ENCODE assay signal across 8 cellular contexts in the genomic region with DNA sequence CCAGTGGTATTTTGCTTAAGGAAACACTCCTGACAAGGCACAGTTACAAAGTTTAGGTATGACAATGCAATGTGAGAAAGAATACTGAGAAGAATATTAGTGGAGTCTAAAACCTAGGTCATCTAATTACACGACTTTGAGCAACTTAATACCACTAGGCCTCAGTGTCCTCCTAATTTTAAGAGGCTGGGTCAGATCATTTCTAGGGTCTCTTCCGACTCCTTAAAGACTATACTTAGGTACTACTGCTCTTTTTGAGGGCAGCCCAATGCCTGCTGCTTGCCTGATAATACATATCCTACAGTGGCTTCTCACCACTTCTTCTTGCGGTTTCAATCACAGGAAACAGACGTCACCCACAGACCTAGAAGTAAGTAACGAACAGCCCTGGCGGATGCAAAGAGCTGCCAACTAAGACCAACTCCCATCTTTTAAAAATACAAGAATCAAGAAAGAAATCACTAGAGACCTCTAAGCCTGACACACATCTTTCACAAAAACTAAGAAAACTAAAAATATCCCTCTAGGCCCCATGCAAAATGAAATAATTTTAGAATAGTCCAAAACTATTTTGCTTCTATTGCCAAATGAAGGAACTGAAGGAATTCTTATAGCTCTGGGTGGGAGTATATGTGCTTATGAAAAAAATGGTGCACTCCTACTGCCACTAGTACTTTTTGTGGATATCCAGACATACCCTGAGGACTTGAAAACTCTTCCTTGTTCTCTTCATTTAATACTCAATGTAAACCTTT. TPM values are rescaled to one million over a fixed set of nuclear protein-coding genes. Genes with fewer than 3 reads are reported as not detected.
A peak's percentile ranks its signal among the peaks of the same experiment; 100 is the strongest.
DNase-seq lines count a peak whose midpoint lies in the region; ATAC-seq and TF ChIP-seq lines count a peak whose summit lies in the region.

No MANE protein-coding gene starts in this region.

- H3K79me2 ChIP-seq in OCI-LY7 (ENCODE audit: insufficient read depth, low read depth, low read length): peaks cover 92% of the 10 kb centered on the region

- H2AFZ ChIP-seq in OCI-LY7 (ENCODE audit: low read length): no peak overlapping the region

- peak overlapping the region; percentile 39 for H3K4me3 ChIP-seq in OCI-LY7 (ENCODE audit: low read depth, low read length, poor library complexity, severe bottlenecking)

- DNase-seq in OCI-LY7 (ENCODE audit: low spot score) (peak; percentile 84), left cardiac atrium (peak; percentile 55), occipital lobe (lab: John Stamatoyannopoulos, UW) (no peak), NCI-H2107 (lab: John Stamatoyannopoulos, UW) (no peak)
- DNase-seq in activated T-helper 1 cell treated with anti-CD3 and anti-CD28 coated beads, Interleukin-12 subunit alpha, Interleukin-12 subunit beta, Interleukin-2, Interleukin-4 antibody, amounts not matched to agents 30 ng/mL and 10 ng/mL and 1 ng/mL, durations not matched to agents 14 hours and 24 hours and 36 hours (ENCODE audit: low spot score): peak; percentile 76
- DNase-seq in stimulated activated CD4-positive, alpha-beta T cell treated with anti-CD3 and anti-CD28 coated beads, TNF-alpha, amount 100 ng/mL, for 48 hours (ENCODE audit: low read depth in 3 of 3): peak in 2 of 3 donors; percentile 31 to 47

- H3K27ac ChIP-seq in OCI-LY7 (ENCODE audit: low read depth, low read length, poor library complexity, severe bottlenecking): peak overlapping the region; percentile 72

- POLR2A ChIA-PET in OCI-LY7 (lab: Charles Lee): interaction anchor here (1.7 to 5.5 kb wide), 3 partner anchors 8 to 17 kb away, joined by 5 to 43 read pairs (median 14); partner anchors contain the start of gene DIAPH1

- peaks cover 22% of the 10 kb centered on the region for H3K36me3 ChIP-seq in OCI-LY7 (ENCODE audit: insufficient read depth, low read length)

- intact Hi-C loops in OCI-LY7 (cut with micrococcal nuclease; ENCODE audit: unreplicated experiment): no loop called here
- intact Hi-C loops in activated T-helper 1 cell treated with anti-CD3 and anti-CD28 coated beads, Interleukin-12 subunit alpha, Interleukin-12 subunit beta, Interleukin-2, Interleukin-4 antibody, amounts not matched to agents 30 ng/mL and 10 ng/mL and 1 ng/mL, durations not matched to agents 14 hours and 24 hours and 36 hours (cut with micrococcal nuclease): loop anchor here (1.0 kb wide), 6 partner anchors 8 to 46 kb away; partner anchors contain the start of genes FCHSD1, HDAC3 and RELL2
- intact Hi-C loops in left cardiac atrium (cut with DNase I): no loop called here

- no peaks in the 10 kb centered on the region for H3K9me3 ChIP-seq in OCI-LY7 (ENCODE audit: low read length)

- no peaks in the 10 kb centered on the region for H3K9me3 Mint-ChIP-seq in activated T-helper 1 cell treated with anti-CD3 and anti-CD28 coated beads, Interleukin-12 subunit alpha, Interleukin-12 subunit beta, Interleukin-2, Interleukin-4 antibody, amounts not matched to agents 30 ng/mL and 10 ng/mL and 1 ng/mL, durations not matched to agents 14 hours and 24 hours and 36 hours

- H3K4me1 Mint-ChIP-seq in activated T-helper 1 cell treated with anti-CD3 and anti-CD28 coated beads, Interleukin-12 subunit alpha, Interleukin-12 subunit beta, Interleukin-2, Interleukin-4 antibody, amounts not matched to agents 30 ng/mL and 10 ng/mL and 1 ng/mL, durations not matched to agents 14 hours and 24 hours and 36 hours (ENCODE audit: low read depth): peaks cover 78% of the 10 kb centered on the region

- no TSS peak for BruUV-seq in OCI-LY7 (replicated peaks; lab: Mats Ljungman, UMichigan)

- CTCF ChIA-PET in OCI-LY7 (lab: Charles Lee; ENCODE audit: unreplicated experiment): interaction anchor here (1.0 to 1.3 kb wide), 2 partner anchors 12 to 13 kb away, joined by 3 read pairs; no protein-coding TSS in a partner anchor

- H3K4me3 Mint-ChIP-seq in activated T-helper 1 cell treated with anti-CD3 and anti-CD28 coated beads, Interleukin-12 subunit alpha, Interleukin-12 subunit beta, Interleukin-2, Interleukin-4 antibody, amounts not matched to agents 30 ng/mL and 10 ng/mL and 1 ng/mL, durations not matched to agents 14 hours and 24 hours and 36 hours: peak overlapping the region; percentile 45

- H3K9me2 ChIP-seq in OCI-LY7 (ENCODE audit: insufficient read depth, low read length): no peaks in the 10 kb centered on the region

- TF ChIP-seq CTCF in OCI-LY7 (conservative IDR thresholded peaks at IDR 0.05; ENCODE audit: low read length): no peak

- H3K4me1 ChIP-seq in OCI-LY7 (ENCODE audit: insufficient read depth, low read length, poor library complexity, severe bottlenecking): peaks cover 43% of the 10 kb centered on the region

- H3K4me2 ChIP-seq in OCI-LY7 (ENCODE audit: low read length): peak overlapping the region; percentile 75

- H3K27ac Mint-ChIP-seq in activated T-helper 1 cell treated with anti-CD3 and anti-CD28 coated beads, Interleukin-12 subunit alpha, Interleukin-12 subunit beta, Interleukin-2, Interleukin-4 antibody, amounts not matched to agents 30 ng/mL and 10 ng/mL and 1 ng/mL, durations not matched to agents 14 hours and 24 hours and 36 hours: peak overlapping the region; percentile 85

- ATAC-seq in GM18499 (IDR thresholded peaks at IDR 0.05; ENCODE audit: insufficient read depth, unreplicated experiment) (peak; percentile 90), HG02840 (IDR thresholded peaks at IDR 0.05; ENCODE audit: low FRiP score, unreplicated experiment) (peak; percentile 92), left cardiac atrium (peak; percentile 74 to 90)

- H4K20me1 ChIP-seq in OCI-LY7 (ENCODE audit: insufficient read depth, low read length): peaks cover 22% of the 10 kb centered on the region

- H3K36me3 Mint-ChIP-seq in activated T-helper 1 cell treated with anti-CD3 and anti-CD28 coated beads, Interleukin-12 subunit alpha, Interleukin-12 subunit beta, Interleukin-2, Interleukin-4 antibody, amounts not matched to agents 30 ng/mL and 10 ng/mL and 1 ng/mL, durations not matched to agents 14 hours and 24 hours and 36 hours (ENCODE audit: low read depth): peaks cover 16% of the 10 kb centered on the region

- H3K27me3 Mint-ChIP-seq in activated T-helper 1 cell treated with anti-CD3 and anti-CD28 coated beads, Interleukin-12 subunit alpha, Interleukin-12 subunit beta, Interleukin-2, Interleukin-4 antibody, amounts not matched to agents 30 ng/mL and 10 ng/mL and 1 ng/mL, durations not matched to agents 14 hours and 24 hours and 36 hours (ENCODE audit: insufficient read depth): no peaks in the 10 kb centered on the region

RNA-seq across cellular contexts. Expression of gene DIAPH1, which starts 13.1 kb away (rescaled TPM):
- total RNA-seq in OCI-LY7 (2014; rRNA removed; shearing (Covaris generic)): 64.9 and 78.8 TPM in 2 replicates
- 143 and 174 TPM in 2 replicates for total RNA-seq in OCI-LY7 (2022)
- total RNA-seq in activated T-helper 1 cell treated with anti-CD3 and anti-CD28 coated beads, Interleukin-12 subunit alpha, Interleukin-12 subunit beta, Interleukin-2, Interleukin-4 antibody, amounts not matched to agents 30 ng/mL and 10 ng/mL and 1 ng/mL, durations not matched to agents 14 hours and 24 hours and 36 hours: 221 and 234 TPM in 2 replicates
- 10 to 100 TPM; 25.9 to 39.4 TPM for total RNA-seq in left cardiac atrium
- total RNA-seq in occipital lobe: 18.4 TPM

RNA-seq across cellular contexts. Expression of gene HDAC3, which starts 30.9 kb away (rescaled TPM):
- 78.8 and 85.4 TPM in 2 replicates for total RNA-seq in OCI-LY7 (2014; rRNA removed; shearing (Covaris generic))
- total RNA-seq in OCI-LY7 (2022): 83.6 and 85.3 TPM in 2 replicates
- total RNA-seq in activated T-helper 1 cell treated with anti-CD3 and anti-CD28 coated beads, Interleukin-12 subunit alpha, Interleukin-12 subunit beta, Interleukin-2, Interleukin-4 antibody, amounts not matched to agents 30 ng/mL and 10 ng/mL and 1 ng/mL, durations not matched to agents 14 hours and 24 hours and 36 hours: 83.1 and 87.2 TPM in 2 replicates
- 10 to 100 TPM; 21.1 to 29.8 TPM for total RNA-seq in left cardiac atrium
- total RNA-seq in occipital lobe: 46.5 TPM

RNA-seq across cellular contexts. Expression of gene RELL2, which starts 31.1 kb away (rescaled TPM):
- 28.0 and 29.8 TPM in 2 replicates for total RNA-seq in OCI-LY7 (2014; rRNA removed; shearing (Covaris generic))
- total RNA-seq in OCI-LY7 (2022): 37.9 and 43.1 TPM in 2 replicates
- 19.3 and 19.5 TPM in 2 replicates for total RNA-seq in activated T-helper 1 cell treated with anti-CD3 and anti-CD28 coated beads, Interleukin-12 subunit alpha, Interleukin-12 subunit beta, Interleukin-2, Interleukin-4 antibody, amounts not matched to agents 30 ng/mL and 10 ng/mL and 1 ng/mL, durations not matched to agents 14 hours and 24 hours and 36 hours
- total RNA-seq in left cardiac atrium: 1 to 10 TPM; 1.4 to 1.6 TPM
- total RNA-seq in occipital lobe: 8.4 TPM

RNA-seq across cellular contexts. Expression of gene FCHSD1, which starts 45.5 kb away (rescaled TPM):
- 31.9 and 49.0 TPM in 2 replicates for total RNA-seq in OCI-LY7 (2014; rRNA removed; shearing (Covaris generic))
- total RNA-seq in OCI-LY7 (2022) (55.3 and 60.8 TPM in 2 replicates), left cardiac atrium (1 to 10 TPM; 6.1 to 7.3 TPM), occipital lobe (3.0 TPM)
- total RNA-seq in activated T-helper 1 cell treated with anti-CD3 and anti-CD28 coated beads, Interleukin-12 subunit alpha, Interleukin-12 subunit beta, Interleukin-2, Interleukin-4 antibody, amounts not matched to agents 30 ng/mL and 10 ng/mL and 1 ng/mL, durations not matched to agents 14 hours and 24 hours and 36 hours: 37.0 and 37.1 TPM in 2 replicates

Comparison
In these comparisons a context has a peak if more than half of its experiments do, and no peak if none do; other contexts are left out.
1. DNase-seq: peak in OCI-LY7 (single experiment), activated T-helper 1 cell treated with anti-CD3 and anti-CD28 coated beads, Interleukin-12 subunit alpha, Interleukin-12 subunit beta, Interleukin-2, Interleukin-4 antibody, amounts not matched to agents 30 ng/mL and 10 ng/mL and 1 ng/mL, durations not matched to agents 14 hours and 24 hours and 36 hours (single experiment), left cardiac atrium (single experiment) and stimulated activated CD4-positive, alpha-beta T cell treated with anti-CD3 and anti-CD28 coated beads, TNF-alpha, amount 100 ng/mL, for 48 hours (2 of 3); none in occipital lobe (single experiment) and NCI-H2107 (single experiment).
2. Peak in every context shown above with its lines, with median percentiles within 50 percentile points of each other: ATAC-seq.